Comparison of ENCODE assay signal across 9 cellular contexts in genomic region chr9:131409458-131409992, GRCh38. TPM values are rescaled to one million over a fixed set of nuclear protein-coding genes. Genes with fewer than 3 reads are reported as not detected.
A peak's percentile ranks its signal among the peaks of the same experiment; 100 is the strongest.
DNase-seq lines count a peak whose midpoint lies in the region; TF ChIP-seq lines count a peak whose summit lies in the region.
"Had no signal": no experiment of that assay in that cellular context is flagged by ENCODE, and none has a peak within 500 bp of the region (broad histone marks: within the 10 kb centered on the region; RNA-seq: fewer than 3 reads in every experiment).

No MANE protein-coding gene starts in this region.

- no peaks in the 10 kb centered on the region for H3K79me1 ChIP-seq in mesendoderm (ENCODE audit: low read length)

- no CpG with 5 or more reads among the region's 7 CpGs for WGBS in mesendoderm (ENCODE audit: extremely low coverage, insufficient coverage, low lambda C conversion rate)

- no peak overlapping the region for H4K5ac ChIP-seq in mesendoderm (ENCODE audit: low read length)

- H3K4ac ChIP-seq in mesendoderm (ENCODE audit: low read depth, low read length): no peak overlapping the region

- H3K36me3 ChIP-seq in left ventricle myocardium inferior: no peaks in the 10 kb centered on the region
- no peaks in the 10 kb centered on the region for H3K36me3 ChIP-seq in mesendoderm (ENCODE audit: control insufficient read depth, insufficient read depth, low read length)
- H3K36me3 ChIP-seq: tibial nerve had no signal

- no peak overlapping the region for H3K23ac ChIP-seq in mesendoderm (ENCODE audit: low read length)

- H3K9me3 ChIP-seq in left ventricle myocardium inferior (replicated peaks): no peaks in the 10 kb centered on the region
- H3K9me3 ChIP-seq: tibial nerve had no signal

- no peak overlapping the region for H3K56ac ChIP-seq in mesendoderm (ENCODE audit: low read length)

- peak overlapping the region; percentile 25 for H3K9ac ChIP-seq in mesendoderm (ENCODE audit: low read length)

- H4K8ac ChIP-seq in mesendoderm (ENCODE audit: low read depth, low read length): no peak overlapping the region

- H3K4me1 ChIP-seq in left ventricle myocardium inferior (peaks cover 99% of the 10 kb centered on the region), mesendoderm (ENCODE audit: control insufficient read depth, low read depth, low read length) (peaks cover 38% of the 10 kb centered on the region)

- intact Hi-C loops in left ventricle myocardium inferior (cut with micrococcal nuclease): no loop called here
- intact Hi-C loops in cardiac septum (cut with DNase I): no loop called here
- intact Hi-C loops in activated T-helper 2 cell treated with anti-CD3 and anti-CD28 coated beads, Interferon-gamma antibody, Interleukin-2, Interleukin-4, amounts not matched to agents 10 μg/mL and 5 μg/mL and 100 μg/mL, durations not matched to agents 14 hours and 24 hours and 36 hours (cut with micrococcal nuclease): loop anchor here (5.0 kb wide), 3 partner anchors 37 to 323 kb away; no protein-coding TSS in a partner anchor

- peaks cover 31% of the 10 kb centered on the region for H3K36me3 Mint-ChIP-seq in activated T-helper 2 cell treated with anti-CD3 and anti-CD28 coated beads, Interferon-gamma antibody, Interleukin-2, Interleukin-4, amounts not matched to agents 10 μg/mL and 5 μg/mL and 100 μg/mL, durations not matched to agents 14 hours and 24 hours and 36 hours (ENCODE audit: low read depth)
- peaks cover 19% of the 10 kb centered on the region for H3K36me3 Mint-ChIP-seq in type B pancreatic cell

- H2AK5ac ChIP-seq in mesendoderm (ENCODE audit: low read length): no peak overlapping the region

- no peak overlapping the region for H3K4me3 ChIP-seq in left ventricle myocardium inferior
- no peak overlapping the region for H3K4me3 ChIP-seq in mesendoderm (ENCODE audit: low read length)
- H3K4me3 ChIP-seq: tibial nerve had no signal

- no peak overlapping the region for H2BK15ac ChIP-seq in mesendoderm (replicated peaks; ENCODE audit: low read depth)

- no peaks in the 10 kb centered on the region for H3K9me3 Mint-ChIP-seq in activated T-helper 2 cell treated with anti-CD3 and anti-CD28 coated beads, Interferon-gamma antibody, Interleukin-2, Interleukin-4, amounts not matched to agents 10 μg/mL and 5 μg/mL and 100 μg/mL, durations not matched to agents 14 hours and 24 hours and 36 hours
- H3K9me3 Mint-ChIP-seq in type B pancreatic cell: no peaks in the 10 kb centered on the region

- peaks cover 94% of the 10 kb centered on the region for H3K79me2 ChIP-seq in mesendoderm (ENCODE audit: control insufficient read depth, insufficient read depth, low read length)

- H3K27me3 ChIP-seq in left ventricle myocardium inferior (ENCODE audit: low read depth) (no peaks in the 10 kb centered on the region), mesendoderm (ENCODE audit: insufficient read depth, low read length, poor library complexity) (no peaks in the 10 kb centered on the region)
- H3K27me3 ChIP-seq: tibial nerve had no signal

- H2BK5ac ChIP-seq in mesendoderm (ENCODE audit: low read length): no peak overlapping the region

- no peaks in the 10 kb centered on the region for H3K27me3 Mint-ChIP-seq in activated T-helper 2 cell treated with anti-CD3 and anti-CD28 coated beads, Interferon-gamma antibody, Interleukin-2, Interleukin-4, amounts not matched to agents 10 μg/mL and 5 μg/mL and 100 μg/mL, durations not matched to agents 14 hours and 24 hours and 36 hours (ENCODE audit: low read depth)
- no peaks in the 10 kb centered on the region for H3K27me3 Mint-ChIP-seq in type B pancreatic cell

- H3K4me1 Mint-ChIP-seq in activated T-helper 2 cell treated with anti-CD3 and anti-CD28 coated beads, Interferon-gamma antibody, Interleukin-2, Interleukin-4, amounts not matched to agents 10 μg/mL and 5 μg/mL and 100 μg/mL, durations not matched to agents 14 hours and 24 hours and 36 hours (ENCODE audit: low read depth): peaks cover 76% of the 10 kb centered on the region
- H3K4me1 Mint-ChIP-seq in type B pancreatic cell (ENCODE audit: unreplicated experiment): peaks cover 55% of the 10 kb centered on the region

- no peak overlapping the region for H2BK120ac ChIP-seq in mesendoderm (ENCODE audit: low read depth, low read length)

- peak overlapping the region; percentile 83 for H3K27ac Mint-ChIP-seq in activated T-helper 2 cell treated with anti-CD3 and anti-CD28 coated beads, Interferon-gamma antibody, Interleukin-2, Interleukin-4, amounts not matched to agents 10 μg/mL and 5 μg/mL and 100 μg/mL, durations not matched to agents 14 hours and 24 hours and 36 hours
- H3K27ac Mint-ChIP-seq in type B pancreatic cell: peak overlapping the region; percentile 0

- peak overlapping the region; percentile 67 for H3K4me3 Mint-ChIP-seq in activated T-helper 2 cell treated with anti-CD3 and anti-CD28 coated beads, Interferon-gamma antibody, Interleukin-2, Interleukin-4, amounts not matched to agents 10 μg/mL and 5 μg/mL and 100 μg/mL, durations not matched to agents 14 hours and 24 hours and 36 hours (ENCODE audit: low read depth)
- peak overlapping the region; percentile 2 for H3K4me3 Mint-ChIP-seq in type B pancreatic cell

- peak overlapping the region; percentile 88 for H3K27ac ChIP-seq in left ventricle myocardium inferior (replicated peaks)
- peak overlapping the region; percentile 31 for H3K27ac ChIP-seq in mesendoderm (ENCODE audit: low read depth, low read length)

- DNase-seq in left ventricle myocardium inferior (no peak), cardiac septum (ENCODE audit: low spot score) (no peak), mesendoderm (no peak), type B pancreatic cell (ENCODE audit: extremely low spot score, unreplicated experiment) (no peak), UCSD-AML1 (lab: John Stamatoyannopoulos, UW; ENCODE audit: unreplicated experiment) (no peak), HPDE6-E6E7 (ENCODE audit: extremely low spot score) (no peak), LoVo (ENCODE audit: low spot score) (no peak)
- DNase-seq in activated T-helper 2 cell treated with anti-CD3 and anti-CD28 coated beads, Interferon-gamma antibody, Interleukin-2, Interleukin-4, amounts not matched to agents 10 μg/mL and 5 μg/mL and 100 μg/mL, durations not matched to agents 14 hours and 24 hours and 36 hours (ENCODE audit: low spot score): no peak

- no peak overlapping the region for H3K4me2 ChIP-seq in mesendoderm (ENCODE audit: low read length)

- no peak for TF ChIP-seq CTCF in left ventricle myocardium inferior (IDR thresholded peaks at IDR 0.05; ENCODE audit: borderline replicate concordance)
- TF ChIP-seq CTCF in type B pancreatic cell (conservative IDR thresholded peaks at IDR 0.05): no peak

- no peak overlapping the region for H3K18ac ChIP-seq in mesendoderm (ENCODE audit: low read length)

RNA-seq across cellular contexts. Expression of gene PRRC2B, which starts 15.6 kb away (rescaled TPM):
- 109 TPM for total RNA-seq in left ventricle myocardium inferior
- total RNA-seq in cardiac septum: 151 TPM
- 150 and 174 TPM in 2 replicates for total RNA-seq in activated T-helper 2 cell treated with anti-CD3 and anti-CD28 coated beads, Interferon-gamma antibody, Interleukin-2, Interleukin-4, amounts not matched to agents 10 μg/mL and 5 μg/mL and 100 μg/mL, durations not matched to agents 14 hours and 24 hours and 36 hours
- 62.7 TPM for polyA plus RNA-seq in mesendoderm (2013, experiment 1 of 2)
- polyA plus RNA-seq in mesendoderm (2013, experiment 2 of 2): 70.0 TPM
- total RNA-seq in type B pancreatic cell (ENCODE audit: low replicate concordance): 225 and 300 TPM in 2 replicates
